ENCODE assay signal across 25 cellular contexts in the genomic region with DNA sequence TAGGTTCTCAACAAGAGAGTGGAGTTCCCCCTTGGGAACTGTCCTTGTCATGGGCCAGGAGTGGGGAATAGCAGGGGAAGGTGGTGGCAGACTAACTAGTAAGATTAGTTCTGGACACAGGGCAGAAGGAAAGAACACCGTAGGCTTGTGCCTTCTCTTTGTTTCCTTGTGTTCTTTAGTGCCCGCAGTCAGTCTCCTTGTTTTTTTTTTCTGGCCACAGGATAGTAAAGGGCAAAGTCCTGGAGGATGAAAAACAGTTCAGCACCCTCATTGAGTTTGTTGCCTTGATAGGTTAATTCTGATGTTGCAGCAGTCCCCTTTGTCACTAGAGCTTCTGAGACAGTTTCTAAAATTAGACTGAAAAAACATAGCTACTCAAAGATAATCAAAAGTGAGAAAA. TPM values are rescaled to one million over a fixed set of nuclear protein-coding genes. Genes with fewer than 3 reads are reported as not detected.
DNase-seq lines count a peak whose midpoint lies in the region; ATAC-seq and TF ChIP-seq lines count a peak whose summit lies in the region.
"Had no signal": no experiment of that assay in that cellular context is flagged by ENCODE, and none has a peak within 500 bp of the region (broad histone marks: within the 10 kb centered on the region; RNA-seq: fewer than 3 reads in every experiment).

No MANE protein-coding gene starts in this region.

- H3K27me3 ChIP-seq in duodenal mucosa (ENCODE audit: control insufficient read depth in 1 of 2, insufficient read depth in 2 of 2, low read length in 2 of 2): no peaks in the 10 kb centered on the region
- no peaks in the 10 kb centered on the region for H3K27me3 ChIP-seq in right lobe of liver
- no peaks in the 10 kb centered on the region for H3K27me3 ChIP-seq in aorta (ENCODE audit: control insufficient read depth in 1 of 2, insufficient read depth in 2 of 2, low read length in 1 of 2)
- H3K27me3 ChIP-seq: MG63, testis had no signal

- TF ChIP-seq CTCF in HEK293 (tag by site-specific recombination; IDR thresholded peaks at IDR 0.05) (no peak), right lobe of liver (IDR thresholded peaks at IDR 0.05) (no peak)

- no peak for TF ChIP-seq POLR2A in right lobe of liver (IDR thresholded peaks at IDR 0.05)

- DNase-seq in right lobe of liver (no peak), renal cortical epithelial cell (ENCODE audit: low read depth) (peak; percentile 36), kidney tubule cell (ENCODE audit: low spot score) (no peak), aorta (no peak), NCI-H748 (lab: John Stamatoyannopoulos, UW; ENCODE audit: unreplicated experiment) (no peak)
- DNase-seq: activated naive CD4-positive, alpha-beta T cell treated with anti-CD3 and anti-CD28 coated beads, Interleukin-2, amount 50 U/mL, for 16 hours; CD4-positive, alpha-beta T cell; hypothalamus; immature natural killer cell; KG1; left ventricle myocardium inferior; mesendoderm; MG63; naive B cell; NCI-H1105; NCI-H187 treated with DMSO at 0.1 percent for 48 hours; NCI-H2227 treated with DMSO at 0.1 percent for 48 hours; NCI-H526; SHP77 treated with DMSO at 0.1 percent for 48 hours; stimulated activated CD4-positive, alpha-beta T cell treated with anti-CD3 and anti-CD28 coated beads, Interleukin-1b, Interleukin-23, amount 100 ng/mL, for 48 hours; testis had no signal

- H3K27ac ChIP-seq in HEK293 (ENCODE audit: extremely low read depth, low read depth, low read length) (no peak overlapping the region), duodenal mucosa (ENCODE audit: low read depth, low read length) (peak overlapping the region; percentile 44), right lobe of liver (peak overlapping the region; percentile 43 to 57 (median 48)), aorta (ENCODE audit: low read depth in 1 of 2, low read length in 2 of 2) (no peak overlapping the region)
- H3K27ac ChIP-seq: left ventricle myocardium inferior, testis had no signal

- CTCF ChIA-PET in HEK293 (lab: Yijun Ruan, JAX): interaction anchor here (1.1 kb wide), 1 partner anchor 9 kb away, joined by 4 read pairs; no protein-coding TSS in a partner anchor

- intact Hi-C loops in right lobe of liver (cut with DNase I): no loop called here
- intact Hi-C loops in aorta (cut with DNase I): no loop called here

- POLR2A ChIA-PET in HEK293 (lab: Yijun Ruan, JAX): interaction anchor here (0.6 kb wide), 1 partner anchor 283 kb away, joined by 3 read pairs; a partner anchor contains a TSS

- peak; percentile 87 to 94 (median 90) for ATAC-seq in right lobe of liver
- ATAC-seq in aorta (ENCODE audit: low FRiP score): no peak
- ATAC-seq in HG03097 (IDR thresholded peaks at IDR 0.05; ENCODE audit: low FRiP score, unreplicated experiment): no peak
- ATAC-seq: GM23338 had no signal

- H3K36me3 ChIP-seq in HEK293 (ENCODE audit: control insufficient read depth in 2 of 2, insufficient read depth in 1 of 2, low read length in 2 of 2) (peaks cover 18 to 57% of the 10 kb centered on the region in 2 experiments), duodenal mucosa (ENCODE audit: control insufficient read depth in 1 of 2, insufficient read depth in 2 of 2, low read length in 2 of 2) (peaks cover 13 to 33% of the 10 kb centered on the region in 2 donors), right lobe of liver (peaks cover 0 to 18% (median 3%) of the 10 kb centered on the region in 4 donors), aorta (ENCODE audit: control insufficient read depth in 1 of 2, insufficient read depth in 2 of 2, low read length in 1 of 2) (peaks cover 3 to 4% of the 10 kb centered on the region in 2 donors)

- WGBS in right lobe of liver (ENCODE audit: insufficient coverage, low coverage, low lambda C conversion rate, missing lambda C conversion rate): 28% methylated on average over 2 of the region's 2 CpGs
- WGBS in aorta, 2 donors: 63 to 66% methylated on average over 2 of the region's 2 CpGs

- peak overlapping the region in 1 of 2 donors; percentile 1 for H3K9ac ChIP-seq in duodenal mucosa (ENCODE audit: low read depth in 1 of 2, low read length in 2 of 2)

- H3K4me3 ChIP-seq in HEK293 (ENCODE audit: low read depth, low read length) (no peak overlapping the region), duodenal mucosa (ENCODE audit: low read depth in 1 of 2, low read length in 2 of 2) (peak overlapping the region in 1 of 2 donors; percentile 43), right lobe of liver (no peak overlapping the region), aorta (ENCODE audit: low read length in 2 of 2) (no peak overlapping the region)
- H3K4me3 ChIP-seq: GM23338, left ventricle myocardium inferior, MG63, testis had no signal

- H3K4me1 ChIP-seq in HEK293 (ENCODE audit: control insufficient read depth, insufficient read depth, low read length) (peaks cover 13% of the 10 kb centered on the region), duodenal mucosa (ENCODE audit: control insufficient read depth in 1 of 2, insufficient read depth in 2 of 2, low read length in 2 of 2) (peaks cover 4 to 9% of the 10 kb centered on the region in 2 donors), right lobe of liver (peaks cover 0 to 13% (median 5%) of the 10 kb centered on the region in 4 donors), aorta (ENCODE audit: control insufficient read depth in 1 of 2, insufficient read depth in 2 of 2, low read length in 2 of 2) (no peaks in the 10 kb centered on the region)
- H3K4me1 ChIP-seq: left ventricle myocardium inferior had no signal

- no peaks in the 10 kb centered on the region for H3K9me3 ChIP-seq in HEK293 (ENCODE audit: control insufficient read depth, insufficient read depth, low read depth, low read length)
- H3K9me3 ChIP-seq in duodenal mucosa (ENCODE audit: control insufficient read depth in 1 of 2, low read length in 2 of 2): no peaks in the 10 kb centered on the region
- H3K9me3 ChIP-seq in right lobe of liver: no peaks in the 10 kb centered on the region
- H3K9me3 ChIP-seq in aorta (ENCODE audit: control insufficient read depth, low read length): no peaks in the 10 kb centered on the region
- H3K9me3 ChIP-seq: left ventricle myocardium inferior, MG63, testis had no signal

TF ChIP-seq in HEK293, 187 proteins besides CTCF, POLR2A, EP300 and RAD21:
- TF ChIP-seq ZNF10 (tag by site-specific recombination; IDR thresholded peaks at IDR 0.05): 0 out of 2 replicates have a peak, but pooled peaks have one; percentile 14
- TF ChIP-seq, protein P1, sequence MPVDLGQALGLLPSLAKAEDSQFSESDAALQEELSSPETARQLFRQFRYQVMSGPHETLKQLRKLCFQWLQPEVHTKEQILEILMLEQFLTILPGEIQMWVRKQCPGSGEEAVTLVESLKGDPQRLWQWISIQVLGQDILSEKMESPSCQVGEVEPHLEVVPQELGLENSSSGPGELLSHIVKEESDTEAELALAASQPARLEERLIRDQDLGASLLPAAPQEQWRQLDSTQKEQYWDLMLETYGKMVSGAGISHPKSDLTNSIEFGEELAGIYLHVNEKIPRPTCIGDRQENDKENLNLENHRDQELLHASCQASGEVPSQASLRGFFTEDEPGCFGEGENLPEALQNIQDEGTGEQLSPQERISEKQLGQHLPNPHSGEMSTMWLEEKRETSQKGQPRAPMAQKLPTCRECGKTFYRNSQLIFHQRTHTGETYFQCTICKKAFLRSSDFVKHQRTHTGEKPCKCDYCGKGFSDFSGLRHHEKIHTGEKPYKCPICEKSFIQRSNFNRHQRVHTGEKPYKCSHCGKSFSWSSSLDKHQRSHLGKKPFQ (tag by site-specific recombination; IDR thresholded peaks at IDR 0.05): no peak

RNA-seq across cellular contexts. Expression of a gene that starts 8.4 kb away (rescaled TPM):
- 10 to 100 TPM; 28.7 to 43.9 (median 36.2) TPM for total RNA-seq in right lobe of liver
- total RNA-seq in renal cortical epithelial cell: 24.8 and 36.5 TPM in 2 replicates
- 10 to 100 TPM; 37.9 to 45.6 TPM for total RNA-seq in aorta
- 10 to 100 TPM; 25.5 to 29.7 TPM for polyA plus RNA-seq in aorta

Comparison
In these comparisons a context has a peak if more than half of its experiments do, and no peak if none do; other contexts are left out.
1. H3K27ac ChIP-seq: peak in duodenal mucosa (single experiment) and right lobe of liver (3 of 3); none in HEK293 (single experiment) and aorta (0 of 2).
2. ATAC-seq: peak in right lobe of liver (4 of 4); none in aorta (single experiment) and HG03097 (single experiment).